Comparison of ENCODE assay signal across 1 cellular context in the genomic region with DNA sequence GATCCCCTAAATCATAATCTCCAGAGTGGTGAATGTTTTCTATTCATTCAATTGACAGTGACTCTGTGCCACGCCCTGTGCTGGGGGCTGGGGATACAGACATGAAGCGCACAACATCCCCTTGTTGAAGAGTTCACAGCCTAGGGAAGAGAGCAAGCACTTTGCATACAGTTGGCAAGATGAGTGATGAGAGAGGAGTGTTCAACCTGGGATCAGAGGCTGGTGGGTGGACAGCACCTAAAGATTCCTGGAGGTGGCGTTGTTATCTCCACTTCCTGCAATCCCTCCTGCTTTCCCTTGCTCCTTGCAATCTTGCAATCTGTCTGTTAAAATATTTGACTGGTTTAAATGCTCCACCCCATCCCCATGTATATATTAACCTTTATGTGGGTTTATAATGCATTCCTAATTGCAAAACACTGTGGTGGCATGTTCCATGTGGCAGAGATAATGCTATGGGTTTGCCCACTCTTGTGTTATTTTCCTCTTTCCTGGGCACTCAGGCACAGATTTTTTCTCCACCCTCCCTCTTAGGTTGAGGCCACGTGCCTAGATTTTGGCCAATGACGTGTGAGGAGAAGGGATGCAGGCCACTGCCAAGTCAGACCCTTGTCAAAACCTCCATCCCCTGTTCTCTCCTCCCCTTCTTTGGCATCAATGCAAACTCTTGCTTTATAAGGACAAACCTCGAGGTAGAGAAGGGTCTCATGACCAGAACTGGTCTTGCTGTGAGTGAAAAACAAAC.
TF ChIP-seq lines count a peak whose summit lies in the region.

No MANE protein-coding gene starts in this region.

TF ChIP-seq in K562, 482 proteins besides CTCF, POLR2A, EP300 and RAD21 (continued from another document):
- TF ChIP-seq PURB (CRISPR knock-in tag; IDR thresholded peaks at IDR 0.05; ENCODE audit: low read depth) (no peak), DACH1 (IDR thresholded peaks at IDR 0.05; ENCODE audit: partially characterized antibody) (no peak), RAD51 (IDR thresholded peaks at IDR 0.05; ENCODE audit: borderline replicate concordance, low read depth) (peak; percentile 38; the same call in 1 of the 2 replicates), KDM1A (IDR thresholded peaks at IDR 0.05) (0 out of 4 replicates have a peak, but pooled peaks have one; percentile 27 to 30), ZFP30 (CRISPR knock-in tag; IDR thresholded peaks at IDR 0.05; ENCODE audit: borderline replicate concordance) (no peak), HDAC2 (IDR thresholded peaks at IDR 0.05) (peak; percentile 62; the same call in 1 of the 2 replicates), ZBTB7A (IDR thresholded peaks at IDR 0.05; ENCODE audit: borderline replicate concordance, control insufficient read depth, low read depth, low read length) (no peak), OTX1 (CRISPR knock-in tag; IDR thresholded peaks at IDR 0.05) (no peak), MYC (IDR thresholded peaks at IDR 0.05; ENCODE audit: low read depth, low read length) (0 out of 2 replicates have a peak, but pooled peaks have one; percentile 12), MYC (CRISPR knock-in tag; IDR thresholded peaks at IDR 0.05; ENCODE audit: borderline replicate concordance, low read depth) (no peak), ZBED1 (IDR thresholded peaks at IDR 0.05) (no peak), TAF7 (tag; IDR thresholded peaks at IDR 0.05) (no peak), PRPF4 (IDR thresholded peaks at IDR 0.05; ENCODE audit: insufficient read depth, low read depth, low read length, poor library complexity, severe bottlenecking) (no peak), ETV1 (tag; conservative IDR thresholded peaks at IDR 0.05; ENCODE audit: low read depth) (peak; percentile 33; the same call in 1 of the 2 replicates), ZNF589 (CRISPR knock-in tag; IDR thresholded peaks at IDR 0.05; ENCODE audit: low read depth) (no peak), ZNF133 (CRISPR knock-in tag; IDR thresholded peaks at IDR 0.05) (no peak), CTBP1 (IDR thresholded peaks at IDR 0.05; ENCODE audit: borderline replicate concordance) (peak; percentile 20; the same call in 1 of the 2 replicates), CCNT2 (IDR thresholded peaks at IDR 0.05; ENCODE audit: borderline replicate concordance, extremely low read depth, insufficient read length, low read depth, low read length) (no peak), SIN3A (IDR thresholded peaks at IDR 0.05; ENCODE audit: borderline replicate concordance in 2 of 2, control insufficient read depth in 1 of 2, low read depth in 2 of 2, low read length in 2 of 2) (no peak), ZNF146 (CRISPR knock-in tag; IDR thresholded peaks at IDR 0.05; ENCODE audit: unreplicated experiment) (no peak), POLR2H (tag; IDR thresholded peaks at IDR 0.05; ENCODE audit: low read depth) (no peak), TCF7 (IDR thresholded peaks at IDR 0.05; ENCODE audit: borderline replicate concordance) (no peak), MEIS2 (IDR thresholded peaks at IDR 0.05; ENCODE audit: partially characterized antibody) (peak; percentile 77), RCOR1 (IDR thresholded peaks at IDR 0.05; ENCODE audit: borderline replicate concordance in 1 of 2, low read depth in 2 of 2, low read length in 2 of 2) (peak in 1 of 2 experiments; percentile 63; a peak in 1 of 4 replicates), ZNF830 (CRISPR knock-in tag; IDR thresholded peaks at IDR 0.05) (no peak), CBFB (CRISPR knock-in tag; IDR thresholded peaks at IDR 0.05) (no peak)
- TF ChIP-seq, protein P1, sequence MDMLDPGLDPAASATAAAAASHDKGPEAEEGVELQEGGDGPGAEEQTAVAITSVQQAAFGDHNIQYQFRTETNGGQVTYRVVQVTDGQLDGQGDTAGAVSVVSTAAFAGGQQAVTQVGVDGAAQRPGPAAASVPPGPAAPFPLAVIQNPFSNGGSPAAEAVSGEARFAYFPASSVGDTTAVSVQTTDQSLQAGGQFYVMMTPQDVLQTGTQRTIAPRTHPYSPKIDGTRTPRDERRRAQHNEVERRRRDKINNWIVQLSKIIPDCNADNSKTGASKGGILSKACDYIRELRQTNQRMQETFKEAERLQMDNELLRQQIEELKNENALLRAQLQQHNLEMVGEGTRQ (CRISPR knock-in tag; IDR thresholded peaks at IDR 0.05) = peak; percentile 58
- TF ChIP-seq, protein P2, sequence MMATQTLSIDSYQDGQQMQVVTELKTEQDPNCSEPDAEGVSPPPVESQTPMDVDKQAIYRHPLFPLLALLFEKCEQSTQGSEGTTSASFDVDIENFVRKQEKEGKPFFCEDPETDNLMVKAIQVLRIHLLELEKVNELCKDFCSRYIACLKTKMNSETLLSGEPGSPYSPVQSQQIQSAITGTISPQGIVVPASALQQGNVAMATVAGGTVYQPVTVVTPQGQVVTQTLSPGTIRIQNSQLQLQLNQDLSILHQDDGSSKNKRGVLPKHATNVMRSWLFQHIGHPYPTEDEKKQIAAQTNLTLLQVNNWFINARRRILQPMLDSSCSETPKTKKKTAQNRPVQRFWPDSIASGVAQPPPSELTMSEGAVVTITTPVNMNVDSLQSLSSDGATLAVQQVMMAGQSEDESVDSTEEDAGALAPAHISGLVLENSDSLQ (IDR thresholded peaks at IDR 0.05) = peak; percentile 24
- TF ChIP-seq, protein P3, sequence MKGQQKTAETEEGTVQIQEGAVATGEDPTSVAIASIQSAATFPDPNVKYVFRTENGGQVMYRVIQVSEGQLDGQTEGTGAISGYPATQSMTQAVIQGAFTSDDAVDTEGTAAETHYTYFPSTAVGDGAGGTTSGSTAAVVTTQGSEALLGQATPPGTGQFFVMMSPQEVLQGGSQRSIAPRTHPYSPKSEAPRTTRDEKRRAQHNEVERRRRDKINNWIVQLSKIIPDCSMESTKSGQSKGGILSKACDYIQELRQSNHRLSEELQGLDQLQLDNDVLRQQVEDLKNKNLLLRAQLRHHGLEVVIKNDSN (CRISPR knock-in tag; IDR thresholded peaks at IDR 0.05) = peak; percentile 18; the same call in 1 of the 2 replicates
- TF ChIP-seq, protein P4, sequence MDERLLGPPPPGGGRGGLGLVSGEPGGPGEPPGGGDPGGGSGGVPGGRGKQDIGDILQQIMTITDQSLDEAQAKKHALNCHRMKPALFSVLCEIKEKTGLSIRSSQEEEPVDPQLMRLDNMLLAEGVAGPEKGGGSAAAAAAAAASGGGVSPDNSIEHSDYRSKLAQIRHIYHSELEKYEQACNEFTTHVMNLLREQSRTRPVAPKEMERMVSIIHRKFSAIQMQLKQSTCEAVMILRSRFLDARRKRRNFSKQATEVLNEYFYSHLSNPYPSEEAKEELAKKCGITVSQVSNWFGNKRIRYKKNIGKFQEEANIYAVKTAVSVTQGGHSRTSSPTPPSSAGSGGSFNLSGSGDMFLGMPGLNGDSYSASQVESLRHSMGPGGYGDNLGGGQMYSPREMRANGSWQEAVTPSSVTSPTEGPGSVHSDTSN (CRISPR knock-in tag; IDR thresholded peaks at IDR 0.05; ENCODE audit: low read depth) = no peak
- TF ChIP-seq, protein P4 (tag; conservative IDR thresholded peaks at IDR 0.05; ENCODE audit: low read depth) = peak; percentile 50; the same call in 1 of the 2 replicates
- TF ChIP-seq, protein P5, sequence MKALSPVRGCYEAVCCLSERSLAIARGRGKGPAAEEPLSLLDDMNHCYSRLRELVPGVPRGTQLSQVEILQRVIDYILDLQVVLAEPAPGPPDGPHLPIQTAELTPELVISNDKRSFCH (CRISPR knock-in tag; IDR thresholded peaks at IDR 0.05) = no peak
- TF ChIP-seq, protein P5 (tag; IDR thresholded peaks at IDR 0.05) = no peak
- TF ChIP-seq, protein P6, sequence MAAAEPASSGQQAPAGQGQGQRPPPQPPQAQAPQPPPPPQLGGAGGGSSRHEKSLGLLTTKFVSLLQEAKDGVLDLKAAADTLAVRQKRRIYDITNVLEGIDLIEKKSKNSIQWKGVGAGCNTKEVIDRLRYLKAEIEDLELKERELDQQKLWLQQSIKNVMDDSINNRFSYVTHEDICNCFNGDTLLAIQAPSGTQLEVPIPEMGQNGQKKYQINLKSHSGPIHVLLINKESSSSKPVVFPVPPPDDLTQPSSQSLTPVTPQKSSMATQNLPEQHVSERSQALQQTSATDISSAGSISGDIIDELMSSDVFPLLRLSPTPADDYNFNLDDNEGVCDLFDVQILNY (CRISPR knock-in tag; IDR thresholded peaks at IDR 0.05) = no peak
